8 cellular contexts compared by ENCODE assay signal in genomic region chr9:100351508-100351907, GRCh38. TPM values are rescaled to one million over a fixed set of nuclear protein-coding genes. Genes with fewer than 3 reads are reported as not detected.
DNase-seq lines count a peak whose midpoint lies in the region; ATAC-seq and TF ChIP-seq lines count a peak whose summit lies in the region.

No MANE protein-coding gene starts in this region.

- TF ChIP-seq CTCF in left ventricle myocardium inferior (IDR thresholded peaks at IDR 0.05; ENCODE audit: borderline replicate concordance) (no peak), brain microvascular endothelial cell (IDR thresholded peaks at IDR 0.05; ENCODE audit: low read depth, low read length, missing control alignments) (no peak), uterus (IDR thresholded peaks at IDR 0.05) (no peak)

- 24 to 45% methylated on average over 3 to 4 of the region's 5 CpGs for WGBS in mesodermal cell (ENCODE audit: insufficient coverage in 2 of 2), 2 experiments

- intact Hi-C loops in left ventricle myocardium inferior (cut with micrococcal nuclease) = loop anchor here (10.0 kb wide), 1 partner anchor 83 kb away; no protein-coding TSS in a partner anchor
- intact Hi-C loops in Right ventricle myocardium inferior (cut with DNase I) = loop anchor here (5.0 to 10.0 kb wide), 2 partner anchors 76 to 243 kb away; partner anchors contain the start of gene MSANTD3
- intact Hi-C loops in uterus (cut with DNase I; ENCODE audit: low total_unique reads) = loop anchor here (10.0 kb wide), 1 partner anchor 73 kb away; the partner anchor contains the start of gene MSANTD3

- ATAC-seq in Right ventricle myocardium inferior (no peak), HG02588 (IDR thresholded peaks at IDR 0.05; ENCODE audit: unreplicated experiment) (no peak)

- H3K27me3 ChIP-seq in left ventricle myocardium inferior (ENCODE audit: low read depth) (no peaks in the 10 kb centered on the region), brain microvascular endothelial cell (replicated peaks) (no peaks in the 10 kb centered on the region), uterus (no peaks in the 10 kb centered on the region)

- DNase-seq in left ventricle myocardium inferior = no peak
- no peak for DNase-seq in Right ventricle myocardium inferior (ENCODE audit: missing footprints)
- DNase-seq in brain microvascular endothelial cell = no peak
- no peak for DNase-seq in uterus
- no peak for DNase-seq in NCI-H82 treated with DMSO at 0.1 percent for 48 hours (lab: John Stamatoyannopoulos, UW; ENCODE audit: unreplicated experiment)
- DNase-seq in NCI-H2227 (lab: John Stamatoyannopoulos, UW; ENCODE audit: unreplicated experiment) = no peak

- in situ Hi-C loops in brain microvascular endothelial cell (cut with HindIII; ENCODE audit: low pct_ligation_motif_present, low sequenced_read_pairs) = no loop called here

- no peak for TF ChIP-seq POLR2A in uterus (IDR thresholded peaks at IDR 0.05)

- H3K4me1 ChIP-seq in left ventricle myocardium inferior (peaks cover 39% of the 10 kb centered on the region), mesodermal cell (ENCODE audit: control insufficient read depth, insufficient read depth, low read length, poor library complexity, severe bottlenecking) (peaks cover 8% of the 10 kb centered on the region), uterus (peaks cover 0 to 10% of the 10 kb centered on the region in 2 donors)

- peak overlapping the region; percentile 99 for H3K4me3 ChIP-seq in left ventricle myocardium inferior
- peak overlapping the region; percentile 91 for H3K4me3 ChIP-seq in brain microvascular endothelial cell (ENCODE audit: low read depth, low read length)
- peak overlapping the region; percentile 95 for H3K4me3 ChIP-seq in mesodermal cell (ENCODE audit: extremely low read depth, insufficient read depth, low read length, poor library complexity, severe bottlenecking)
- peak overlapping the region; percentile 81 to 82 for H3K4me3 ChIP-seq in uterus

- H3K36me3 ChIP-seq in left ventricle myocardium inferior (peaks cover under 1% of the 10 kb centered on the region), brain microvascular endothelial cell (replicated peaks) (peaks cover 7% of the 10 kb centered on the region), mesodermal cell (ENCODE audit: control insufficient read depth, insufficient read depth, low read length) (peaks cover 13% of the 10 kb centered on the region), uterus (no peaks in the 10 kb centered on the region)

- H3K27ac ChIP-seq in left ventricle myocardium inferior (replicated peaks) (no peak overlapping the region), brain microvascular endothelial cell (no peak overlapping the region), mesodermal cell (ENCODE audit: low read depth, low read length, severe bottlenecking) (no peak overlapping the region), uterus (peak overlapping the region in 1 of 2 donors; percentile 86)

- H3K9me3 ChIP-seq in left ventricle myocardium inferior (replicated peaks) (no peaks in the 10 kb centered on the region), mesodermal cell (ENCODE audit: control insufficient read depth, low read length) (peaks cover 4% of the 10 kb centered on the region), uterus (no peaks in the 10 kb centered on the region)

RNA-seq across cellular contexts. Expression of gene TEX10, which starts 1.2 kb away (rescaled TPM):
- total RNA-seq in left ventricle myocardium inferior (7.7 TPM), Right ventricle myocardium inferior (7.5 TPM), uterus (10 to 100 TPM; 17.9 to 48.0 (median 21.2) TPM)
- polyA plus RNA-seq in mesodermal cell (2013, experiment 1 of 2) = 31.7 TPM
- polyA plus RNA-seq in mesodermal cell (2013, experiment 2 of 2) = 31.0 TPM
